16 cellular contexts compared by ENCODE assay signal in the genomic region with DNA sequence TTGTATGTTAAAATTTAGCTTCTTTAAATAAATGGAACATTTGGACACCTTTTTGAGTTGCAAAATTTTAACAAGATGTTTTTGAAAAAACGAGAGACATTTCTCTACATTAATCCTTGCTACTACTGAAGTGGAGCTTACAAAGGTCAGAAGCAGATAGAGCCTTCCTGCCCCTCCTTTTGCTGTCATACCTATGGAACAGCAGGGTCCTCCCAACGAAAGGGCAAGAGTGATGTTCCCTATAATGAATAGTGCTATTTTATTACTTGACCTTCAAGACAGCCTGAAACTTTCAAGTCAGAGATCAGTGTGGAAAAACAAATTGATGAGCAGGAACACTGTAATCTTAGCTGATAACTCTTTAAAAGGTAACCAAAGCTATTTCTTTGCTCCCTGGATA.
A peak's percentile ranks its signal among the peaks of the same experiment; 100 is the strongest.
DNase-seq lines count a peak whose midpoint lies in the region; ATAC-seq, FAIRE-seq and TF ChIP-seq lines count a peak whose summit lies in the region.
"Had no signal": no experiment of that assay in that cellular context is flagged by ENCODE, and none has a peak within 500 bp of the region (broad histone marks: within the 10 kb centered on the region; RNA-seq: fewer than 3 reads in every experiment).

No MANE protein-coding gene starts in this region.

- H4K20me1 ChIP-seq in hepatocyte (ENCODE audit: insufficient read depth, poor library complexity, severe bottlenecking) = no peaks in the 10 kb centered on the region
- H4K20me1 ChIP-seq in GM23248 (ENCODE audit: insufficient read depth) = no peaks in the 10 kb centered on the region
- H4K20me1 ChIP-seq: BLaER1 had no signal

- H3K36me3 ChIP-seq in hepatocyte (replicated peaks; ENCODE audit: insufficient read depth, low read depth) = no peaks in the 10 kb centered on the region
- H3K36me3 ChIP-seq in GM23248 (ENCODE audit: low read depth) = no peaks in the 10 kb centered on the region
- H3K36me3 ChIP-seq: BLaER1 had no signal

- FAIRE-seq in A549 (lab: Jason Lieb, UNC) = no peak
- no peak for FAIRE-seq in HTR-8/SVneo (lab: Jason Lieb, UNC)
- FAIRE-seq: HepG2 had no signal

- no peak overlapping the region for H3K9ac ChIP-seq in GM23248
- H3K9ac ChIP-seq: BLaER1 had no signal

- no peak overlapping the region for H3K4me3 ChIP-seq in A549
- no peak overlapping the region for H3K4me3 ChIP-seq in hepatocyte
- H3K4me3 ChIP-seq in GM23248 = no peak overlapping the region
- H3K4me3 ChIP-seq: BLaER1 had no signal

- no peak overlapping the region for H3K27ac ChIP-seq in A549
- H3K27ac ChIP-seq in hepatocyte = peak overlapping the region; percentile 12
- no peak overlapping the region for H3K27ac ChIP-seq in GM23248
- H3K27ac ChIP-seq: 22Rv1, BLaER1 had no signal

- peak in 1 of 2 experiments; percentile 23 for DNase-seq in A549 (ENCODE audit: low read depth in 1 of 2, low spot score in 1 of 2)
- peak; percentile 37 for DNase-seq in NCI-H2227 (lab: John Stamatoyannopoulos, UW; ENCODE audit: unreplicated experiment)
- DNase-seq in SK-MEL-5 (ENCODE audit: low read depth, low spot score) = peak; percentile 88
- DNase-seq in hepatocyte (ENCODE audit: low spot score) = no peak
- no peak for DNase-seq in activated gamma-delta T cell treated with Interleukin-2 at 50 U/mL for 16 hours
- no peak for DNase-seq in HTR-8/SVneo (ENCODE audit: insufficient read length, low spot score)
- DNase-seq in GM23248 = no peak
- DNase-seq: CD4-positive, alpha-beta memory T cell; DMS153; DMS79; GDM1; HCEC 1CT had no signal

- TF ChIP-seq RAD21 in A549 (conservative IDR thresholded peaks at IDR 0.05 in 1 of 2, IDR thresholded peaks at IDR 0.05 in 1 of 2) = no peak

- POLR2A ChIA-PET in A549 (lab: Yijun Ruan, JAX) = no interaction called here

- no peaks in the 10 kb centered on the region for H3K9me3 ChIP-seq in A549
- no peaks in the 10 kb centered on the region for H3K9me3 ChIP-seq in hepatocyte (ENCODE audit: low read depth)
- H3K9me3 ChIP-seq in GM23248 (ENCODE audit: low read depth) = no peaks in the 10 kb centered on the region
- H3K9me3 ChIP-seq: BLaER1 had no signal

- H3K9me2 ChIP-seq in hepatocyte (replicated peaks; ENCODE audit: insufficient read depth) (no peaks in the 10 kb centered on the region), GM23248 (ENCODE audit: insufficient read depth) (no peaks in the 10 kb centered on the region)

- H3K27me3 ChIP-seq in hepatocyte = no peaks in the 10 kb centered on the region
- no peaks in the 10 kb centered on the region for H3K27me3 ChIP-seq in GM23248 (replicated peaks; ENCODE audit: insufficient read depth)
- H3K27me3 ChIP-seq: BLaER1 had no signal

- H3F3A ChIP-seq in GM23248 (ENCODE audit: insufficient read depth) = no peaks in the 10 kb centered on the region

- H3K79me2 ChIP-seq in hepatocyte = no peaks in the 10 kb centered on the region
- no peaks in the 10 kb centered on the region for H3K79me2 ChIP-seq in GM23248 (ENCODE audit: insufficient read depth)

- TF ChIP-seq CTCF in A549 (IDR thresholded peaks at IDR 0.05) = no peak
- no peak for TF ChIP-seq CTCF in hepatocyte (IDR thresholded peaks at IDR 0.05; ENCODE audit: poor library complexity)

- peak overlapping the region; percentile 37 for H3K4me2 ChIP-seq in A549
- peak overlapping the region; percentile 10 for H3K4me2 ChIP-seq in hepatocyte
- H3K4me2 ChIP-seq in GM23248 (ENCODE audit: unreplicated experiment) = no peak overlapping the region
- H3K4me2 ChIP-seq: BLaER1 had no signal

- no peak for TF ChIP-seq EP300 in A549 (IDR thresholded peaks at IDR 0.05)

- TF ChIP-seq POLR2A in A549 (IDR thresholded peaks at IDR 0.05; ENCODE audit: low read length) = no peak

- H3K4me1 ChIP-seq in A549 (peaks cover 7% of the 10 kb centered on the region; the same call in 1 of the 3 replicates), hepatocyte (ENCODE audit: insufficient read depth) (no peaks in the 10 kb centered on the region), GM23248 (ENCODE audit: insufficient read depth) (no peaks in the 10 kb centered on the region)
- H3K4me1 ChIP-seq: BLaER1 had no signal

- ATAC-seq in A549 (no peak), HG03175 (IDR thresholded peaks at IDR 0.05; ENCODE audit: unreplicated experiment) (no peak)
- ATAC-seq: HepG2 had no signal

- no peak overlapping the region for H2AFZ ChIP-seq in hepatocyte
- H2AFZ ChIP-seq in GM23248 = no peak overlapping the region

- CTCF ChIA-PET in A549 (lab: Yijun Ruan, JAX) = no interaction called here

- 3% methylated on average over 2 of the region's 2 CpGs for WGBS in A549 (ENCODE audit: missing lambda C conversion rate)
- WGBS in hepatocyte (ENCODE audit: low lambda C conversion rate, missing lambda C conversion rate) = 40% methylated on average over 2 of the region's 2 CpGs
- WGBS in GM23248 (ENCODE audit: low coverage in 1 of 2, low lambda C conversion rate in 2 of 2, missing lambda C conversion rate in 2 of 2), 2 experiments = 0 to 2% methylated on average over 2 of the region's 2 CpGs

- in situ Hi-C loops in SK-MEL-5 (cut with HindIII; ENCODE audit: low pct_unique_long_range_greater_than_20kb, low sequenced_read_pairs) = no loop called here
- in situ Hi-C loops in GM23248 (cut with MboI) = no loop called here

TF ChIP-seq in A549, 52 proteins besides CTCF, POLR2A, EP300 and RAD21:
- TF ChIP-seq MYC (IDR thresholded peaks at IDR 0.05; ENCODE audit: borderline replicate concordance, low read length) = no peak
- TF ChIP-seq ZNF302 (CRISPR knock-in tag; IDR thresholded peaks at IDR 0.05) = no peak
- TF ChIP-seq, protein P1, sequence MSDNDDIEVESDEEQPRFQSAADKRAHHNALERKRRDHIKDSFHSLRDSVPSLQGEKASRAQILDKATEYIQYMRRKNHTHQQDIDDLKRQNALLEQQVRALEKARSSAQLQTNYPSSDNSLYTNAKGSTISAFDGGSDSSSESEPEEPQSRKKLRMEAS (IDR thresholded peaks at IDR 0.05) = no peak
- no peak for TF ChIP-seq JUNB (IDR thresholded peaks at IDR 0.05)
- TF ChIP-seq, protein P2, sequence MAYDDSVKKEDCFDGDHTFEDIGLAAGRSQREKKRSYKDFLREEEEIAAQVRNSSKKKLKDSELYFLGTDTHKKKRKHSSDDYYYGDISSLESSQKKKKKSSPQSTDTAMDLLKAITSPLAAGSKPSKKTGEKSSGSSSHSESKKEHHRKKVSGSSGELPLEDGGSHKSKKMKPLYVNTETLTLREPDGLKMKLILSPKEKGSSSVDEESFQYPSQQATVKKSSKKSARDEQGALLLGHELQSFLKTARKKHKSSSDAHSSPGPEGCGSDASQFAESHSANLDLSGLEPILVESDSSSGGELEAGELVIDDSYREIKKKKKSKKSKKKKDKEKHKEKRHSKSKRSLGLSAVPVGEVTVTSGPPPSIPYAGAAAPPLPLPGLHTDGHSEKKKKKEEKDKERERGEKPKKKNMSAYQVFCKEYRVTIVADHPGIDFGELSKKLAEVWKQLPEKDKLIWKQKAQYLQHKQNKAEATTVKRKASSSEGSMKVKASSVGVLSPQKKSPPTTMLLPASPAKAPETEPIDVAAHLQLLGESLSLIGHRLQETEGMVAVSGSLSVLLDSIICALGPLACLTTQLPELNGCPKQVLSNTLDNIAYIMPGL (CRISPR knock-in tag; IDR thresholded peaks at IDR 0.05; ENCODE audit: borderline replicate concordance) = no peak
- no peak for TF ChIP-seq HDAC2 (IDR thresholded peaks at IDR 0.05)
- TF ChIP-seq CHD4 (IDR thresholded peaks at IDR 0.05; ENCODE audit: borderline replicate concordance) = no peak
- TF ChIP-seq ZC3H11A (IDR thresholded peaks at IDR 0.05) = no peak
- no peak for TF ChIP-seq MAFK (IDR thresholded peaks at IDR 0.05; ENCODE audit: partially characterized antibody)
- TF ChIP-seq SMC3 (IDR thresholded peaks at IDR 0.05) = no peak
- TF ChIP-seq, protein P3, sequence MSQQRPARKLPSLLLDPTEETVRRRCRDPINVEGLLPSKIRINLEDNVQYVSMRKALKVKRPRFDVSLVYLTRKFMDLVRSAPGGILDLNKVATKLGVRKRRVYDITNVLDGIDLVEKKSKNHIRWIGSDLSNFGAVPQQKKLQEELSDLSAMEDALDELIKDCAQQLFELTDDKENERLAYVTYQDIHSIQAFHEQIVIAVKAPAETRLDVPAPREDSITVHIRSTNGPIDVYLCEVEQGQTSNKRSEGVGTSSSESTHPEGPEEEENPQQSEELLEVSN (IDR thresholded peaks at IDR 0.05; ENCODE audit: borderline replicate concordance, low read depth) = no peak
- no peak for TF ChIP-seq MAZ (IDR thresholded peaks at IDR 0.05; ENCODE audit: borderline replicate concordance, low read depth, low read length)
- TF ChIP-seq NR3C1 (IDR thresholded peaks at IDR 0.05) = no peak
- TF ChIP-seq, protein P4, sequence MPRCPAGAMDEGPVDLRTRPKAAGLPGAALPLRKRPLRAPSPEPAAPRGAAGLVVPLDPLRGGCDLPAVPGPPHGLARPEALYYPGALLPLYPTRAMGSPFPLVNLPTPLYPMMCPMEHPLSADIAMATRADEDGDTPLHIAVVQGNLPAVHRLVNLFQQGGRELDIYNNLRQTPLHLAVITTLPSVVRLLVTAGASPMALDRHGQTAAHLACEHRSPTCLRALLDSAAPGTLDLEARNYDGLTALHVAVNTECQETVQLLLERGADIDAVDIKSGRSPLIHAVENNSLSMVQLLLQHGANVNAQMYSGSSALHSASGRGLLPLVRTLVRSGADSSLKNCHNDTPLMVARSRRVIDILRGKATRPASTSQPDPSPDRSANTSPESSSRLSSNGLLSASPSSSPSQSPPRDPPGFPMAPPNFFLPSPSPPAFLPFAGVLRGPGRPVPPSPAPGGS (IDR thresholded peaks at IDR 0.05) = no peak
- TF ChIP-seq HOXA7 (CRISPR knock-in tag; IDR thresholded peaks at IDR 0.05) = no peak
- TF ChIP-seq CBX2 (IDR thresholded peaks at IDR 0.05; ENCODE audit: borderline replicate concordance, low read depth) = no peak
- TF ChIP-seq, protein P5, sequence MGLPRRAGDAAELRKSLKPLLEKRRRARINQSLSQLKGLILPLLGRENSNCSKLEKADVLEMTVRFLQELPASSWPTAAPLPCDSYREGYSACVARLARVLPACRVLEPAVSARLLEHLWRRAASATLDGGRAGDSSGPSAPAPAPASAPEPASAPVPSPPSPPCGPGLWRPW (IDR thresholded peaks at IDR 0.05) = no peak
- TF ChIP-seq FOXS1 (CRISPR knock-in tag; IDR thresholded peaks at IDR 0.05) = no peak

Comparison
In these comparisons a context has a peak if more than half of its experiments do, and no peak if none do; other contexts are left out.
1. DNase-seq: peak in NCI-H2227 (single experiment) and SK-MEL-5 (single experiment); none in hepatocyte (single experiment), activated gamma-delta T cell treated with Interleukin-2 at 50 U/mL for 16 hours (single experiment), HTR-8/SVneo (single experiment) and GM23248 (single experiment).